23 cellular contexts compared by ENCODE assay signal in genomic region chr9:68832101-68832500, GRCh38.
DNase-seq lines count a peak whose midpoint lies in the region; ATAC-seq and TF ChIP-seq lines count a peak whose summit lies in the region.
"Had no signal": no experiment of that assay in that cellular context is flagged by ENCODE, and none has a peak within 500 bp of the region (broad histone marks: within the 10 kb centered on the region; RNA-seq: fewer than 3 reads in every experiment).

No MANE protein-coding gene starts in this region.

- peak overlapping the region in 4 of 12 donors; percentile 3 to 42 (median 21) for H3K27ac ChIP-seq in heart left ventricle
- peak overlapping the region; percentile 58 to 66 for H3K27ac ChIP-seq in tibial artery
- H3K27ac ChIP-seq in Karpas-422 (ENCODE audit: low read length), result no peak overlapping the region
- H3K27ac ChIP-seq: BLaER1 had no signal

- H4K20me1 ChIP-seq in Karpas-422 (ENCODE audit: insufficient read depth, low read depth, low read length), result no peaks in the 10 kb centered on the region
- H4K20me1 ChIP-seq: BLaER1 had no signal

- no peaks in the 10 kb centered on the region for H3K9me3 ChIP-seq in heart left ventricle
- H3K9me3 ChIP-seq in tibial artery, result no peaks in the 10 kb centered on the region
- no peaks in the 10 kb centered on the region for H3K9me3 ChIP-seq in Karpas-422 (ENCODE audit: low read length)
- H3K9me3 ChIP-seq: BE2C, BLaER1 had no signal

- H3K27me3 ChIP-seq in heart left ventricle (no peaks in the 10 kb centered on the region), tibial artery (no peaks in the 10 kb centered on the region), Karpas-422 (ENCODE audit: low read length) (no peaks in the 10 kb centered on the region)
- H3K27me3 ChIP-seq: BLaER1 had no signal

- H3K4me3 ChIP-seq in heart left ventricle (no peak overlapping the region), tibial artery (no peak overlapping the region), Karpas-422 (ENCODE audit: low read length) (no peak overlapping the region)
- H3K4me3 ChIP-seq: BLaER1, GM12878 had no signal

- H3K36me3 ChIP-seq in heart left ventricle (no peaks in the 10 kb centered on the region), tibial artery (no peaks in the 10 kb centered on the region), Karpas-422 (ENCODE audit: insufficient read depth, low read length) (no peaks in the 10 kb centered on the region)
- H3K36me3 ChIP-seq: BE2C, BLaER1 had no signal

- TF ChIP-seq POLR2A in heart left ventricle (IDR thresholded peaks at IDR 0.05), result no peak
- no peak for TF ChIP-seq POLR2A in erythroblast (IDR thresholded peaks at IDR 0.05; ENCODE audit: low read length)

- H3K4me1 ChIP-seq in heart left ventricle (peaks cover 0 to 40% (median 14%) of the 10 kb centered on the region in 12 donors), tibial artery (peaks cover 0 to 20% (median 10%) of the 10 kb centered on the region in 4 donors), Karpas-422 (ENCODE audit: low read length) (no peaks in the 10 kb centered on the region)
- H3K4me1 ChIP-seq: BE2C, BLaER1 had no signal

- no peaks in the 10 kb centered on the region for H3K9me2 ChIP-seq in Karpas-422 (replicated peaks; ENCODE audit: insufficient read depth, low read length)

- H3K79me2 ChIP-seq in Karpas-422 (ENCODE audit: low read length), result no peaks in the 10 kb centered on the region

- ATAC-seq in left ventricle myocardium superior (peak; percentile 13), heart left ventricle (no peak), GM19463 (IDR thresholded peaks at IDR 0.05; ENCODE audit: unreplicated experiment) (no peak)
- ATAC-seq: GM12878 had no signal

- no peak overlapping the region for H3K9ac ChIP-seq in Karpas-422 (ENCODE audit: low read length)
- H3K9ac ChIP-seq: BLaER1 had no signal

- no peak for TF ChIP-seq CTCF in heart left ventricle (IDR thresholded peaks at IDR 0.05)
- TF ChIP-seq CTCF in tibial artery (IDR thresholded peaks at IDR 0.05), result no peak

- no peak overlapping the region for H2AFZ ChIP-seq in Karpas-422 (ENCODE audit: low read length)

- no peak for DNase-seq in left ventricle myocardium superior
- no peak for DNase-seq in heart left ventricle
- DNase-seq in erythroblast (lab: John Stamatoyannopoulos, UW), result peak; percentile 33 to 43
- DNase-seq in tibial artery, result no peak
- no peak for DNase-seq in Karpas-422
- DNase-seq: 8988T; ACHN; BE2C; C1 segment of cervical spinal cord; CD4-positive, alpha-beta memory T cell; CD4-positive, CD25-positive, alpha-beta regulatory T cell; CD8-positive, alpha-beta memory T cell; COR-L47; DMS 273 treated with DMSO at 0.1 percent for 48 hours; DMS153; DMS53; DMS79; DND-41; EL; GDM1 had no signal

- no peak overlapping the region for H3K4me2 ChIP-seq in Karpas-422 (ENCODE audit: low read depth, low read length, poor library complexity, severe bottlenecking)
- H3K4me2 ChIP-seq: BLaER1 had no signal

- intact Hi-C loops in left ventricle myocardium superior (cut with micrococcal nuclease), result no loop called here
- intact Hi-C loops in heart left ventricle (cut with DNase I), result loop anchor here in 1 of 10 donors (5.0 kb wide), 1 partner anchor 45 kb away; no protein-coding TSS in a partner anchor
- intact Hi-C loops in tibial artery (cut with DNase I; ENCODE audit: low total_unique reads), result no loop called here

Comparison
In these comparisons a context has a peak if more than half of its experiments do, and no peak if none do; other contexts are left out.
1. DNase-seq: peak in erythroblast (2 of 2); none in left ventricle myocardium superior (single experiment), heart left ventricle (0 of 5), tibial artery (0 of 2) and Karpas-422 (single experiment).